ENCODE assay signal across 8 cellular contexts in the genomic region with DNA sequence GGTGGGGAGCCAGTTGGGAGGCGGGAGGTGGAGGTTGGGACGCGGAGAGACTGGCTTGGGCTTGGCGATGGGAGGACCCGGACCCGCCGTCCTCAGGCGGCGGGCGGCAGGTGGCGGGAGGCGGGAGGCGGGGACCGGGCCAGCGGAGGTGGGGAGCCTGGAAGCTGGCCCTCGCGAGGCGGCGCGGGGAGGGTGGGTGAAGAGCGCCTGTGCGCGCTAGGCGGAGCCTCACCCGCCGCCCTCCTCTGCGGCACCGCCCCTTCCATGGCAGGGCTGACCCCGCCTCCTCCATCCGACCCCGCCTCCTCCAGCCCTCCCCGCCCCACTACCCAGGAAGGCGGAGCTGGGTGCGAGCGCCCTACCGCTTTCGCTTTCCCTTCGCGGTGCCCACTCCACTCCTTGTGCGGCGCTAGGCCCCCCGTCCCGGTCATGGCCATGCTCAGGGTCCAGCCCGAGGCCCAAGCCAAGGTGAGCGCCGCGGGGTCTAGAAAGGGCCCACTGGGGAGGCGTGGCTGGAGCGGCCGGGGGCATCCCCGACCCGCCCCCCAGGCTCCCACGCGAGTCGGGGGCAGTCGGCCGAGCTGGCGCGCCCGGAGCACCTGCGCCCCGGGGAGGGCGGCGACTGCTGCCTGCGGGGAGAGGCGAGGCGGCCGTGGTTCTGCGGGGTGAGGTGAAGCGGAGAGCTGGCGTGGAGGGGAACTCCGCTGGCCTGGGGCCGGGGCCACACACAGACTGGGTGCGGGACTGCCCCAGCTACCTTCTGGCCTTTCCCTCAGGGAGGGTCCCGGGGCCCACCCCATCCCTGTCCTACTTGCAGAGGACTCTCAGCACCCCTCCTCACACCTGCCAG. TPM values are rescaled to one million over a fixed set of nuclear protein-coding genes. Genes with fewer than 3 reads are reported as not detected.
DNase-seq lines count a peak whose midpoint lies in the region; ATAC-seq and TF ChIP-seq lines count a peak whose summit lies in the region.

Gene PSME1 (plus strand): TSS at position 361 of the 850 bp plus-strand sequence. CDS start 69 bp downstream, at position 430.

- DNase-seq in DMS153 (lab: John Stamatoyannopoulos, UW) (peak; percentile 88), KBM-7 (peak; percentile 83), PC-9 (peak; percentile 51 to 91), myocyte (ENCODE audit: low read depth) (peak; percentile 91)
- DNase-seq in activated T-cell treated with anti-CD3 and anti-CD28 coated beads, Interleukin-2, amount 50 U/mL, for 4 hours = peak; percentile 95
- peak; percentile 84 to 87 for DNase-seq in stimulated activated CD8-positive, alpha-beta memory T cell treated with anti-CD3 and anti-CD28 coated beads, Interleukin-7, amount 100 ng/mL, for 48 hours (ENCODE audit: extremely low read depth in 1 of 2, low read depth in 1 of 2)

- peak; percentile 79 for ATAC-seq in GM21619 (IDR thresholded peaks at IDR 0.05; ENCODE audit: unreplicated experiment)
- ATAC-seq in activated T-cell treated with anti-CD3 and anti-CD28 coated beads, Interleukin-2, amount 50 U/mL, for 4 hours = peak; percentile 94 to 95
- peak; percentile 95 for ATAC-seq in esophagus mucosa

- H3K27me3 Mint-ChIP-seq in activated T-cell treated with anti-CD3 and anti-CD28 coated beads, Interleukin-2, amount 50 U/mL, for 4 hours (ENCODE audit: low read depth) = no peaks in the 10 kb centered on the region

- H3K27ac ChIP-seq in PC-9 = peak within 1 kb of the TSS; percentile 27; the same call in 1 of the 2 replicates

- in situ Hi-C loops in KBM-7 (cut with MboI; ENCODE audit: low pct_unique_long_range_greater_than_20kb, low sequenced_read_pairs) = no loop called here

- H3K4me3 ChIP-seq in PC-9 = peak within 1 kb of the TSS; percentile 87

- H2AFZ ChIP-seq in PC-9 = peak within 1 kb of the TSS; percentile 89

- CTCF ChIA-PET in PC-9 (lab: Charles Lee) = interaction anchor here (0.6 to 1.4 kb wide), 3 partner anchors 22 to 78 kb away, joined by 4 to 6 read pairs (median 5); partner anchors contain the start of gene IRF9

- no peaks in the 10 kb centered on the region for H3K9me3 Mint-ChIP-seq in activated T-cell treated with anti-CD3 and anti-CD28 coated beads, Interleukin-2, amount 50 U/mL, for 4 hours

- BruUV-seq in PC-9 (replicated peaks; lab: Mats Ljungman, UMichigan) = no TSS peak

- peaks cover 21% of the 10 kb centered on the region for H3K79me2 ChIP-seq in PC-9 (ENCODE audit: low read depth)

- TF ChIP-seq CTCF in PC-9 (conservative IDR thresholded peaks at IDR 0.05) = no peak

- no peaks in the 10 kb centered on the region for H3K9me2 ChIP-seq in PC-9 (ENCODE audit: insufficient read depth)

- H3K4me2 ChIP-seq in PC-9 = peak within 1 kb of the TSS; percentile 84

- POLR2A ChIA-PET in PC-9 (lab: Charles Lee; ENCODE audit: unreplicated experiment) = interaction anchor here (0.5 to 1.4 kb wide), 5 partner anchors 21 to 107 kb away, joined by 3 to 13 read pairs (median 5); partner anchors contain the start of genes DCAF11, NRL and TINF2

- H3K9me3 ChIP-seq in PC-9 (ENCODE audit: insufficient read depth, low read depth) = no peaks in the 10 kb centered on the region

- peak within 1 kb of the TSS; percentile 91 for H3K4me3 Mint-ChIP-seq in activated T-cell treated with anti-CD3 and anti-CD28 coated beads, Interleukin-2, amount 50 U/mL, for 4 hours

- peaks cover 63% of the 10 kb centered on the region for H3K4me1 Mint-ChIP-seq in activated T-cell treated with anti-CD3 and anti-CD28 coated beads, Interleukin-2, amount 50 U/mL, for 4 hours (ENCODE audit: low read depth)

- no peaks in the 10 kb centered on the region for H4K20me1 ChIP-seq in PC-9 (ENCODE audit: insufficient read depth)

- H3K4me1 ChIP-seq in PC-9 (replicated peaks; ENCODE audit: insufficient read depth) = peaks cover 20% of the 10 kb centered on the region

- intact Hi-C loops in PC-9 (cut with micrococcal nuclease; ENCODE audit: unreplicated experiment) = no loop called here

- no peaks in the 10 kb centered on the region for H3K27me3 ChIP-seq in PC-9 (ENCODE audit: insufficient read depth, low read depth)

- H3F3A ChIP-seq in PC-9 (ENCODE audit: insufficient read depth, low read depth) = peaks cover 7% of the 10 kb centered on the region; the same call in 1 of the 2 replicates

- H3K36me3 ChIP-seq in PC-9 (ENCODE audit: low read depth) = no peaks in the 10 kb centered on the region

- H3K36me3 Mint-ChIP-seq in activated T-cell treated with anti-CD3 and anti-CD28 coated beads, Interleukin-2, amount 50 U/mL, for 4 hours (ENCODE audit: insufficient read depth) = peaks cover 25% of the 10 kb centered on the region

RNA-seq across cellular contexts. Expression of gene PSME1, which starts in this region (rescaled TPM):
- total RNA-seq in PC-9 (2021) (172 and 174 TPM in 2 replicates), esophagus mucosa (123 TPM), myocyte (423 and 428 TPM in 2 replicates)
- 100 to 1,000 TPM; 354 to 391 (median 378) TPM for total RNA-seq in activated T-cell treated with anti-CD3 and anti-CD28 coated beads, Interleukin-2, amount 50 U/mL, for 4 hours
- polyA plus RNA-seq in myocyte (2012) = 192 TPM

Comparison
In these comparisons a context has a peak if more than half of its experiments do, and no peak if none do; other contexts are left out.
1. Peak in every context shown above with its lines: DNase-seq, ATAC-seq, H3K4me3 ChIP-seq and H3K27ac ChIP-seq.